11 cellular contexts compared by ENCODE assay signal in genomic region chr11:75558939-75559843, GRCh38. TPM values are rescaled to one million over a fixed set of nuclear protein-coding genes. Genes with fewer than 3 reads are reported as not detected.
DNase-seq lines count a peak whose midpoint lies in the region; ATAC-seq and FAIRE-seq lines count a peak whose summit lies in the region.
"Had no signal": no experiment of that assay in that cellular context is flagged by ENCODE, and none has a peak within 500 bp of the region (broad histone marks: within the 10 kb centered on the region; RNA-seq: fewer than 3 reads in every experiment).

No MANE protein-coding gene starts in this region.

- H3K27ac ChIP-seq in muscle layer of duodenum (ENCODE audit: low read length) = peak overlapping the region; percentile 87

- no peak for DNase-seq in activated naive CD4-positive, alpha-beta T cell treated with anti-CD3 and anti-CD28 coated beads, Interleukin-2, amount 10 ng/mL, durations not matched to agents 7 days and 5 days
- no peak for DNase-seq in posterior vena cava (ENCODE audit: low spot score)
- no peak for DNase-seq in activated CD4-positive, alpha-beta memory T cell treated with anti-CD3 and anti-CD28 coated beads, Interleukin-2, amount 10 ng/mL, durations not matched to agents 7 days and 5 days
- DNase-seq: activated gamma-delta T cell, NCI-H524 had no signal

- H3K4me3 Mint-ChIP-seq in activated naive CD4-positive, alpha-beta T cell treated with anti-CD3 and anti-CD28 coated beads, Interleukin-2, amount 50 U/mL, for 24 hours = no peak overlapping the region
- H3K4me3 Mint-ChIP-seq in activated naive CD4-positive, alpha-beta T cell treated with anti-CD3 and anti-CD28 coated beads, Interleukin-2, amount 10 ng/mL, durations not matched to agents 7 days and 5 days = no peak overlapping the region
- H3K4me3 Mint-ChIP-seq in activated CD4-positive, alpha-beta memory T cell treated with anti-CD3 and anti-CD28 coated beads, Interleukin-2, amount 10 ng/mL, durations not matched to agents 7 days and 5 days = no peak overlapping the region

- H3K4me3 ChIP-seq in muscle layer of duodenum (ENCODE audit: low read depth in 1 of 2, low read length in 2 of 2) = peak overlapping the region in 1 of 2 donors; percentile 32

- peaks cover 29% of the 10 kb centered on the region for H3K4me1 Mint-ChIP-seq in activated naive CD4-positive, alpha-beta T cell treated with anti-CD3 and anti-CD28 coated beads, Interleukin-2, amount 50 U/mL, for 24 hours
- peaks cover 31% of the 10 kb centered on the region for H3K4me1 Mint-ChIP-seq in activated naive CD4-positive, alpha-beta T cell treated with anti-CD3 and anti-CD28 coated beads, Interleukin-2, amount 10 ng/mL, durations not matched to agents 7 days and 5 days
- peaks cover 29% of the 10 kb centered on the region for H3K4me1 Mint-ChIP-seq in activated CD4-positive, alpha-beta memory T cell treated with anti-CD3 and anti-CD28 coated beads, Interleukin-2, amount 10 ng/mL, durations not matched to agents 7 days and 5 days

- POLR2A ChIA-PET in activated CD4-positive, alpha-beta memory T cell treated with anti-CD3 and anti-CD28 coated beads, Interleukin-2, amount 10 ng/mL, durations not matched to agents 7 days and 5 days (lab: Charles Lee) = interaction anchor here (1.7 kb wide), 1 partner anchor 10 kb away, joined by 3 read pairs; no protein-coding TSS in a partner anchor

- CTCF ChIA-PET in activated naive CD4-positive, alpha-beta T cell treated with anti-CD3 and anti-CD28 coated beads, Interleukin-2, amount 10 ng/mL, durations not matched to agents 7 days and 5 days (lab: Charles Lee) = interaction anchor here (0.6 to 1.4 kb wide), 5 partner anchors 11 to 312 kb away, joined by 3 to 5 read pairs (median 4); no protein-coding TSS in a partner anchor
- CTCF ChIA-PET in activated CD4-positive, alpha-beta memory T cell treated with anti-CD3 and anti-CD28 coated beads, Interleukin-2, amount 10 ng/mL, durations not matched to agents 7 days and 5 days (lab: Charles Lee) = interaction anchor here (0.6 to 3.0 kb wide), 2 partner anchors 15 to 144 kb away, joined by 3 to 14 read pairs; no protein-coding TSS in a partner anchor

- intact Hi-C loops in posterior vena cava (cut with DNase I) = no loop called here

- H3K27me3 Mint-ChIP-seq in activated naive CD4-positive, alpha-beta T cell treated with anti-CD3 and anti-CD28 coated beads, Interleukin-2, amount 50 U/mL, for 24 hours = no peaks in the 10 kb centered on the region
- H3K27me3 Mint-ChIP-seq in activated naive CD4-positive, alpha-beta T cell treated with anti-CD3 and anti-CD28 coated beads, Interleukin-2, amount 10 ng/mL, durations not matched to agents 7 days and 5 days = peaks cover 19% of the 10 kb centered on the region
- peaks cover 6% of the 10 kb centered on the region for H3K27me3 Mint-ChIP-seq in activated CD4-positive, alpha-beta memory T cell treated with anti-CD3 and anti-CD28 coated beads, Interleukin-2, amount 10 ng/mL, durations not matched to agents 7 days and 5 days

- peak overlapping the region; percentile 65 for H3K27ac Mint-ChIP-seq in activated naive CD4-positive, alpha-beta T cell treated with anti-CD3 and anti-CD28 coated beads, Interleukin-2, amount 50 U/mL, for 24 hours
- no peak overlapping the region for H3K27ac Mint-ChIP-seq in activated naive CD4-positive, alpha-beta T cell treated with anti-CD3 and anti-CD28 coated beads, Interleukin-2, amount 10 ng/mL, durations not matched to agents 7 days and 5 days
- H3K27ac Mint-ChIP-seq in activated CD4-positive, alpha-beta memory T cell treated with anti-CD3 and anti-CD28 coated beads, Interleukin-2, amount 10 ng/mL, durations not matched to agents 7 days and 5 days = no peak overlapping the region

- ATAC-seq in GM21367 (IDR thresholded peaks at IDR 0.05; ENCODE audit: unreplicated experiment) = no peak
- ATAC-seq in HG02884 (IDR thresholded peaks at IDR 0.05; ENCODE audit: unreplicated experiment) = no peak

- no peaks in the 10 kb centered on the region for H3K36me3 Mint-ChIP-seq in activated naive CD4-positive, alpha-beta T cell treated with anti-CD3 and anti-CD28 coated beads, Interleukin-2, amount 50 U/mL, for 24 hours
- no peaks in the 10 kb centered on the region for H3K36me3 Mint-ChIP-seq in activated naive CD4-positive, alpha-beta T cell treated with anti-CD3 and anti-CD28 coated beads, Interleukin-2, amount 10 ng/mL, durations not matched to agents 7 days and 5 days
- H3K36me3 Mint-ChIP-seq in activated CD4-positive, alpha-beta memory T cell treated with anti-CD3 and anti-CD28 coated beads, Interleukin-2, amount 10 ng/mL, durations not matched to agents 7 days and 5 days (ENCODE audit: low read depth) = no peaks in the 10 kb centered on the region

- peaks cover 27 to 69% of the 10 kb centered on the region in 2 donors for H3K4me1 ChIP-seq in muscle layer of duodenum (ENCODE audit: control insufficient read depth in 1 of 2, insufficient read depth in 2 of 2, low read length in 2 of 2)

- peak; percentile 76 for FAIRE-seq in endometrium (lab: Jason Lieb, UNC)
- FAIRE-seq: A204.1 had no signal

- H3K9me3 Mint-ChIP-seq in activated naive CD4-positive, alpha-beta T cell treated with anti-CD3 and anti-CD28 coated beads, Interleukin-2, amount 50 U/mL, for 24 hours = no peaks in the 10 kb centered on the region
- H3K9me3 Mint-ChIP-seq in activated naive CD4-positive, alpha-beta T cell treated with anti-CD3 and anti-CD28 coated beads, Interleukin-2, amount 10 ng/mL, durations not matched to agents 7 days and 5 days = no peaks in the 10 kb centered on the region
- H3K9me3 Mint-ChIP-seq in activated CD4-positive, alpha-beta memory T cell treated with anti-CD3 and anti-CD28 coated beads, Interleukin-2, amount 10 ng/mL, durations not matched to agents 7 days and 5 days = no peaks in the 10 kb centered on the region

- no peaks in the 10 kb centered on the region for H3K27me3 ChIP-seq in muscle layer of duodenum (ENCODE audit: low read depth, low read length)

- no peaks in the 10 kb centered on the region for H3K9me3 ChIP-seq in muscle layer of duodenum (ENCODE audit: control insufficient read depth in 1 of 2, low read length in 2 of 2)

- H3K36me3 ChIP-seq in muscle layer of duodenum (ENCODE audit: control insufficient read depth in 1 of 2, insufficient read depth in 2 of 2, low read length in 2 of 2) = peaks cover 0 to 15% of the 10 kb centered on the region in 2 donors

RNA-seq across cellular contexts. Expression of gene SERPINH1, which starts 2.9 kb away (rescaled TPM):
- 100 to 1,000 TPM; 145 to 255 TPM for total RNA-seq in posterior vena cava
- total RNA-seq in activated CD4-positive, alpha-beta memory T cell treated with anti-CD3 and anti-CD28 coated beads, Interleukin-2, amount 10 ng/mL, durations not matched to agents 7 days and 5 days = 10 to 100 TPM; 12.2 to 13.3 TPM

RNA-seq across cellular contexts. Expression of gene GDPD5, which starts 33.5 kb away (rescaled TPM):
- total RNA-seq in posterior vena cava = 10 to 100 TPM; 30.1 to 37.5 TPM
- 100 to 1,000 TPM; 107 to 109 TPM for total RNA-seq in activated CD4-positive, alpha-beta memory T cell treated with anti-CD3 and anti-CD28 coated beads, Interleukin-2, amount 10 ng/mL, durations not matched to agents 7 days and 5 days

Comparison
In these comparisons a context has a peak if more than half of its experiments do, and no peak if none do; other contexts are left out.
1. RNA of gene SERPINH1, which starts 2.9 kb away (total RNA-seq): 145 to 255 TPM in posterior vena cava; 12.2 to 13.3 TPM in activated CD4-positive, alpha-beta memory T cell treated with anti-CD3 and anti-CD28 coated beads, Interleukin-2, amount 10 ng/mL, durations not matched to agents 7 days and 5 days; every median in the first group is over 10 times any median in the second.